Comparison of ENCODE assay signal across 9 cellular contexts in the genomic region with DNA sequence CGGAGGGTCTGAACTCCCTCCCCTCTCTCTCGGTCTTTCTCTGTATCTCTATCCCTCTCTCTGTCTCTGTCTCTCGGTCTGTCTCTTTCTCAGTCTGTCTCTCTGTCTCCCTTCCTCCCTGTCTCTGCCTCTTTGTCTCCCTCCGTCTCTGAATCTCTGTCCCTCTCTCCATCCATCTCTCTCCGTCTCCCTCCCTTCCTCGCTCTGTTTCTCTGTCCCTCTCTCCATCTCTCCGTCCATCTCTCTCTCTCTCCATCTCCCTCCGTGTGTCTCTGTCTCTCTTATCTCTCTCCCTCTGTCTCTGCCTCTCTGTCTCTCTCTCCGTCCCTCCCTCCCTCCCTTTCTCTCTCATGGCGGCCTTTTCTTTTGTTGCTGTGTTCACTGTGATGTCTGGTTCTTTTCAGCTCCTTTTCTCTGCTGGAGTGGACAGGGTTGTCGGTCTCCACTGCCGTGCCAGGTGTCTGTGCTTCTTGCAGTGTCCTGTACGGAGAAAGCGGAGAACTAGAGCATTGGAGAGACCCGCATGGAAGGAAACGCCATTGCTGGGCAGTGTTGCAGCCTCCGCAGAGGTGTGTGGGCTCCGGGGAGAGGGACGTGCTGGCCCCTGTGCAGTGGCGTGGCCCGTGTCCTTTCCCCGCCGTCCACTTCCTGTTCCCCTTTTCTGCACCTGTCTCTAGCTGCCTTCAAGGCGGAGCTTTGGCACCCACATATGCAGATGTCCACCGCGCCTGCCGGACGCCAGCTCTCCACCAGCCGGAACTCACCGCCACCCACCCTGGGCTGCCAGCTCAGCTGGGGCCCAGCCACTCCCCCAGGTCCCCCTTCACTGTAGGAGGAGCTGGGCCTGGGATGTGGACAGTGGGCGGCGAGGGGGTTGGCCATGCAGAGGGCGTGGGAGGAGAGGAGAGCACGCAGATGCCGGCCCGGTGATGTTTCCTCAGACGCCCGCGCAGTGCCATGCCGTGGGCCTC.
DNase-seq lines count a peak whose midpoint lies in the region; ATAC-seq and TF ChIP-seq lines count a peak whose summit lies in the region.
"Had no signal": no experiment of that assay in that cellular context is flagged by ENCODE, and none has a peak within 500 bp of the region (broad histone marks: within the 10 kb centered on the region; RNA-seq: fewer than 3 reads in every experiment).

No MANE protein-coding gene starts in this region.

- H3K4me1 ChIP-seq in heart left ventricle, result peaks cover 3 to 38% (median 29%) of the 10 kb centered on the region in 12 donors
- peaks cover 33% of the 10 kb centered on the region for H3K4me1 ChIP-seq in upper lobe of right lung
- no peaks in the 10 kb centered on the region for H3K4me1 ChIP-seq in foreskin keratinocyte

- 87 to 92% (median 90%) methylated on average over 38 to 40 of the region's 40 CpGs for WGBS in heart left ventricle, 4 donors

- intact Hi-C loops in heart left ventricle (cut with DNase I), result loop anchor here in 6 of 10 donors (5.0 to 10.0 kb wide), 6 partner anchors 42 to 442 kb away; a partner anchor contains a TSS
- intact Hi-C loops in Right ventricle myocardium superior (cut with DNase I), result loop anchor here (5.0 kb wide), 1 partner anchor 112 kb away; a partner anchor contains a TSS
- intact Hi-C loops in left colon (cut with DNase I, micrococcal nuclease), result no loop called here
- intact Hi-C loops in upper lobe of right lung (cut with DNase I), result no loop called here

- H3K36me3 ChIP-seq in heart left ventricle (peaks cover 0 to 22% (median 3%) of the 10 kb centered on the region in 9 donors), upper lobe of right lung (no peaks in the 10 kb centered on the region)

- H3K27ac ChIP-seq in heart left ventricle (peak overlapping the region in 8 of 12 donors; percentile 85 to 97 (median 93)), upper lobe of right lung (peak overlapping the region; percentile 76), foreskin keratinocyte (no peak overlapping the region)

- DNase-seq in heart left ventricle (peak in 2 of 5 donors; percentile 26 to 61), Right ventricle myocardium superior (no peak), NAMALWA (ENCODE audit: low spot score) (peak; percentile 15), left colon (peak; percentile 24 to 25), upper lobe of right lung (peak; percentile 65), NCI-H2196 (lab: John Stamatoyannopoulos, UW; ENCODE audit: unreplicated experiment) (no peak), NCI-H1092 (lab: John Stamatoyannopoulos, UW) (no peak), foreskin keratinocyte (no peak)
- DNase-seq: DMS153 had no signal

- ATAC-seq in heart left ventricle, result no peak
- no peak for ATAC-seq in Right ventricle myocardium superior (ENCODE audit: poor library complexity)
- no peak for ATAC-seq in left colon
- peak; percentile 5 for ATAC-seq in upper lobe of right lung
- no peak for ATAC-seq in foreskin keratinocyte

- TF ChIP-seq POLR2A in heart left ventricle (IDR thresholded peaks at IDR 0.05), result no peak

- H3K9me3 ChIP-seq in heart left ventricle (no peaks in the 10 kb centered on the region), upper lobe of right lung (no peaks in the 10 kb centered on the region)

- H3K4me3 ChIP-seq in heart left ventricle (peak overlapping the region in 6 of 12 donors; percentile 40 to 55 (median 46)), upper lobe of right lung (no peak overlapping the region)

- H3K27me3 ChIP-seq in heart left ventricle (no peaks in the 10 kb centered on the region), upper lobe of right lung (no peaks in the 10 kb centered on the region), foreskin keratinocyte (no peaks in the 10 kb centered on the region)

- TF ChIP-seq CTCF in heart left ventricle (IDR thresholded peaks at IDR 0.05), result no peak
- TF ChIP-seq CTCF in upper lobe of right lung (IDR thresholded peaks at IDR 0.05), result no peak
- no peak for TF ChIP-seq CTCF in foreskin keratinocyte (conservative IDR thresholded peaks at IDR 0.05)

Comparison
In these comparisons a context has a peak if more than half of its experiments do, and no peak if none do; other contexts are left out.
1. DNase-seq: peak in NAMALWA (single experiment), left colon (2 of 2) and upper lobe of right lung (single experiment); none in Right ventricle myocardium superior (single experiment), NCI-H2196 (single experiment), NCI-H1092 (single experiment) and foreskin keratinocyte (0 of 2).
2. intact Hi-C loops: an anchor here in heart left ventricle (5.0 to 10.0 kb wide) and Right ventricle myocardium superior (5.0 kb wide); none called in left colon and upper lobe of right lung.